ENCODE assay signal across 8 cellular contexts in the genomic region with DNA sequence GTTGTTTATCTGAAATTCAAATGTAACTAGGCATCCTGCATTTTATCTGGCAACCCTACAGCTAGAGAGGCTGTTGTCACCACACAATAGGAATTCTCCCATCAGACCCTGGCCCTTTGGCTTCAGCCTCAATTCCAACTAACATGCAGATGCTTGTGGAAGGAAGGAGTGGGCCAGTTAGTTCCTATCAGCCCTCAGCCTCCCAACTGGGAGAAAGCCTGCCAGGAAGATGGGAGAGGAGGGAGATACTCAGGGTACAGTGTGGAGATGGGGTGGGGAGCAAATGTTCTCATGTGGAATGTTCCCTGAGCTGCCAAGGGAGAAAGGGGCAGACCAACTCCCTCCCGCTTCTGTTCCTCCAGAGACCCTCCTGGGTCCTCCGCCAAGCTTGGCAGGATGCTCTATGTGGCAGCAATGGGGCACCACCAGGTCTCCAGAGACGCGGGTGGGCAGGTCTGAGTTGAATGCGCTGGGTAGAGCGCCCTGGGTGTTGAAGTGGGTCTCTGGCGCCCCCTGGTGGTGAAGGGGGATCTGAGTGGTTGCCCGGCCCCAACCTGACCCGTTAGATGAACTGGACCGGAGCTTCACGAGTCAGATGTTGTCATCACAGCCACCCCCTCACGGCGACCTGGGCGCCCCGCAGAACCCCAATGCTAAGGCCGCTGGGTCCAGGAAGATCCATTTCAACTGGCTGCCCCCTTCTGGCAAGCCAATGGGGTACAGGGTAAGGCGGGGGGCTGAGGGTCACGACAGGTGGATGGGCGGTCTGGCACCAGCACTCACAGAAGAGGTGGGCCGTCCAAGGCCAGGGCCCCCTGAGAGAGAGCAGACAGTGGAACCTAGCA. TPM values are rescaled to one million over a fixed set of nuclear protein-coding genes. Genes with fewer than 3 reads are reported as not detected.
A peak's percentile ranks its signal among the peaks of the same experiment; 100 is the strongest.
DNase-seq lines count a peak whose midpoint lies in the region; ATAC-seq and TF ChIP-seq lines count a peak whose summit lies in the region.

No MANE protein-coding gene starts in this region.

- no peak overlapping the region for H2BK120ac ChIP-seq in IMR-90 (ENCODE audit: low read depth, low read length)

- 0% methylated on average over 6 of the region's 20 CpGs; no CpG with 5 or more reads in 1 of the 2 experiments for WGBS in IMR-90 (ENCODE audit: extremely low coverage in 2 of 2, insufficient read length in 1 of 2), 2 experiments

- peak; percentile 73 for ATAC-seq in IMR-90 (ENCODE audit: low read depth)
- ATAC-seq in naive B cell (ENCODE audit: low read depth in 2 of 2), result peak; percentile 78 to 80
- no peak for ATAC-seq in GM18517 (IDR thresholded peaks at IDR 0.05; ENCODE audit: unreplicated experiment)

- H3K4me2 ChIP-seq in IMR-90 (ENCODE audit: low read depth, low read length) (peak overlapping the region; percentile 75), OCI-LY7 (ENCODE audit: low read length) (peak overlapping the region; percentile 50)

- no peaks in the 10 kb centered on the region for H3K9me2 ChIP-seq in OCI-LY7 (ENCODE audit: insufficient read depth, low read length)

- 0 out of 2 replicates have a peak overlapping the region, but pooled peaks have one; percentile 14 for H4K5ac ChIP-seq in IMR-90 (ENCODE audit: low read depth, low read length)

- peaks cover 14 to 24% (median 19%) of the 10 kb centered on the region in 3 donors for H3K4me1 Mint-ChIP-seq in naive B cell

- peaks cover 6% of the 10 kb centered on the region for H3K4me1 ChIP-seq in IMR-90 (ENCODE audit: control insufficient read depth, insufficient read depth, low read length)
- peaks cover 45% of the 10 kb centered on the region for H3K4me1 ChIP-seq in OCI-LY7 (ENCODE audit: insufficient read depth, low read length, poor library complexity, severe bottlenecking)

- H3K27ac Mint-ChIP-seq in naive B cell, result peak overlapping the region in 5 of 6 donors; percentile 8 to 90 (median 52)

- no peaks in the 10 kb centered on the region for H3K9me3 Mint-ChIP-seq in naive B cell

- H3K36me3 ChIP-seq in IMR-90 (ENCODE audit: control insufficient read depth, insufficient read depth, low read length), result no peaks in the 10 kb centered on the region
- H3K36me3 ChIP-seq in OCI-LY7 (ENCODE audit: insufficient read depth, low read length), result no peaks in the 10 kb centered on the region

- no peak overlapping the region for H3K4me3 ChIP-seq in IMR-90 (ENCODE audit: insufficient read depth, low read depth, low read length)
- H3K4me3 ChIP-seq in OCI-LY7 (ENCODE audit: low read depth, low read length, poor library complexity, severe bottlenecking), result no peak overlapping the region
- no peak overlapping the region for H3K4me3 ChIP-seq in epithelial cell of proximal tubule (ENCODE audit: low read depth, low read length)

- H3K9me3 ChIP-seq in IMR-90 (ENCODE audit: control insufficient read depth, insufficient read depth, low read length) (no peaks in the 10 kb centered on the region), OCI-LY7 (ENCODE audit: low read length) (no peaks in the 10 kb centered on the region)

- peak overlapping the region in 3 of 8 donors; percentile 9 to 44 (median 25) for H3K4me3 Mint-ChIP-seq in naive B cell

- POLR2A ChIA-PET in IMR-90 (lab: Charles Lee; ENCODE audit: unreplicated experiment), result no interaction called here
- POLR2A ChIA-PET in OCI-LY7 (lab: Charles Lee), result interaction anchor here (0.5 to 1.4 kb wide), 4 partner anchors 12 to 189 kb away, joined by 3 to 5 read pairs (median 4); a partner anchor contains a TSS

- TF ChIP-seq CTCF in IMR-90 (conservative IDR thresholded peaks at IDR 0.05; ENCODE audit: low read depth, low read length), result peak; percentile 87
- peak; percentile 100 for TF ChIP-seq CTCF in OCI-LY7 (conservative IDR thresholded peaks at IDR 0.05; ENCODE audit: low read length)
- peak; percentile 87 for TF ChIP-seq CTCF in epithelial cell of proximal tubule (conservative IDR thresholded peaks at IDR 0.05; ENCODE audit: low read depth, low read length)

- in situ Hi-C loops in IMR-90 (cut with MboI; ENCODE audit: low sequenced_read_pairs), result loop anchor here (5.0 to 10.0 kb wide), 3 partner anchors 77 to 325 kb away; a partner anchor contains a TSS

- H3K4ac ChIP-seq in IMR-90 (ENCODE audit: low read depth, low read length), result no peak overlapping the region

- TF ChIP-seq POLR2A in IMR-90 (IDR thresholded peaks at IDR 0.05; ENCODE audit: low read depth, low read length), result no peak

- no peak overlapping the region for H3K9ac ChIP-seq in IMR-90 (ENCODE audit: low read depth, low read length)

- H2AK9ac ChIP-seq in IMR-90 (replicated peaks; ENCODE audit: low read depth, low read length, poor library complexity), result peak overlapping the region; percentile 82

- H3K14ac ChIP-seq in IMR-90 (replicated peaks; ENCODE audit: low read depth, low read length), result no peak overlapping the region

- no peak overlapping the region for H4K91ac ChIP-seq in IMR-90 (ENCODE audit: insufficient read depth, low read depth, low read length)

- H3K56ac ChIP-seq in IMR-90 (ENCODE audit: extremely low read depth, insufficient read depth, low read length), result no peak overlapping the region

- dilution Hi-C loops in IMR-90 (cut with HindIII; ENCODE audit: low sequenced_read_pairs, unreplicated experiment), result no loop called here

- H2BK20ac ChIP-seq in IMR-90 (ENCODE audit: low read depth, low read length), result no peak overlapping the region

- H3K18ac ChIP-seq in IMR-90 (ENCODE audit: low read depth, low read length), result no peak overlapping the region

- no peaks in the 10 kb centered on the region for H3K36me3 Mint-ChIP-seq in naive B cell

- no peaks in the 10 kb centered on the region for H4K20me1 ChIP-seq in IMR-90 (ENCODE audit: insufficient read depth, low read length)
- H4K20me1 ChIP-seq in OCI-LY7 (ENCODE audit: insufficient read depth, low read length), result no peaks in the 10 kb centered on the region

- no peak overlapping the region for H3K23ac ChIP-seq in IMR-90 (ENCODE audit: low read depth, low read length)

- no peaks in the 10 kb centered on the region for H3K79me2 ChIP-seq in OCI-LY7 (ENCODE audit: insufficient read depth, low read depth, low read length)

- peak; percentile 82 for TF ChIP-seq RAD21 in IMR-90 (IDR thresholded peaks at IDR 0.05; ENCODE audit: low read length)

- DNase-seq in DMS53 treated with DMSO at 0.1 percent for 48 hours (lab: John Stamatoyannopoulos, UW; ENCODE audit: unreplicated experiment) (peak; percentile 60), IMR-90 (peak; percentile 52), OCI-LY7 (ENCODE audit: low spot score) (peak; percentile 92), activated T-cell treated with anti-CD3 and anti-CD28 coated beads for 24 hours (ENCODE audit: low read depth) (peak; percentile 80), epithelial cell of proximal tubule (ENCODE audit: low read depth) (no peak), naive B cell (peak; percentile 87)
- DNase-seq in stimulated activated CD8-positive, alpha-beta memory T cell treated with anti-CD3 and anti-CD28 coated beads, Interleukin-7, amount 100 ng/mL, for 24 hours (ENCODE audit: low read depth), result peak; percentile 91

- H3K27me3 ChIP-seq in IMR-90 (ENCODE audit: control insufficient read depth, insufficient read depth, low read length), result no peaks in the 10 kb centered on the region; the same call in 1 of the 2 replicates

- intact Hi-C loops in IMR-90 (cut with micrococcal nuclease), result loop anchor here (5.0 kb wide), 1 partner anchor 232 kb away; a partner anchor contains a TSS
- intact Hi-C loops in OCI-LY7 (cut with micrococcal nuclease; ENCODE audit: unreplicated experiment), result loop anchor here (1.0 to 5.0 kb wide), 5 partner anchors 98 to 322 kb away; a partner anchor contains a TSS

- no peaks in the 10 kb centered on the region for H3K79me1 ChIP-seq in IMR-90 (ENCODE audit: low read depth in 1 of 2, low read length in 2 of 2)

- no peak overlapping the region for H2BK5ac ChIP-seq in IMR-90 (ENCODE audit: low read depth, low read length, poor library complexity, severe bottlenecking)

- CTCF ChIA-PET in IMR-90 (lab: Yijun Ruan, JAX), result interaction anchor here (0.5 to 4.6 kb wide), 12 partner anchors 10 to 177 kb away, joined by 3 to 53 read pairs (median 4); a partner anchor contains a TSS
- CTCF ChIA-PET in OCI-LY7 (lab: Charles Lee; ENCODE audit: unreplicated experiment), result interaction anchor here (0.7 to 4.2 kb wide), 11 partner anchors 12 to 243 kb away, joined by 3 to 35 read pairs (median 5); a partner anchor contains a TSS

- H3K9me1 ChIP-seq in IMR-90 (ENCODE audit: insufficient read depth, low read length), result 0 out of 2 replicates have a peak, but pooled peaks cover 1% of the 10 kb centered on the region

- H3K27me3 Mint-ChIP-seq in naive B cell, result peaks cover 0 to 4% (median 0%) of the 10 kb centered on the region in 3 donors

- no peak overlapping the region for H2BK15ac ChIP-seq in IMR-90 (ENCODE audit: low read depth, low read length)

- no TSS peak for BruUV-seq in IMR-90 (replicated peaks; lab: Mats Ljungman, UMichigan)
- no TSS peak for BruUV-seq in OCI-LY7 (replicated peaks; lab: Mats Ljungman, UMichigan)

- H3K27ac ChIP-seq in IMR-90 (ENCODE audit: insufficient read depth, low read length) (no peak overlapping the region), OCI-LY7 (ENCODE audit: low read depth, low read length, poor library complexity, severe bottlenecking) (no peak overlapping the region)

- H2AFZ ChIP-seq in IMR-90 (replicated peaks; ENCODE audit: low read length, poor library complexity) (peak overlapping the region; percentile 96), OCI-LY7 (ENCODE audit: low read length) (peak overlapping the region; percentile 57)

- H2AK5ac ChIP-seq in IMR-90 (ENCODE audit: low read depth, low read length), result no peak overlapping the region

- peak overlapping the region in 1 of 2 experiments; percentile 78; a peak in 1 of 4 replicates for H4K8ac ChIP-seq in IMR-90 (ENCODE audit: low read depth in 2 of 2, low read length in 2 of 2)

RNA-seq across cellular contexts. Expression of a gene that starts 15.2 kb away (rescaled TPM):
- 18.9 and 21.9 TPM in 2 replicates for total RNA-seq in IMR-90 (2012; rRNA removed)
- 19.9 and 28.7 TPM in 2 replicates for polyA plus RNA-seq in IMR-90 (2012; rRNA removed)
- 34.6 and 48.4 TPM in 2 replicates for polyA plus RNA-seq in IMR-90 (2012; cell fraction: cytosol; rRNA removed)
- polyA plus RNA-seq in IMR-90 (2012; cell fraction: nucleus; rRNA removed; ENCODE audit: low replicate concordance), result 51.9 and 143 TPM in 2 replicates
- total RNA-seq in OCI-LY7 (2014; rRNA removed; shearing (Covaris generic)), result 88.2 and 99.4 TPM in 2 replicates
- 74.8 and 76.5 TPM in 2 replicates for total RNA-seq in OCI-LY7 (2022)
- total RNA-seq in epithelial cell of proximal tubule, result 44.3 and 48.2 TPM in 2 replicates
- 10 to 100 TPM in 4 of 6 donors, 1 to 10 TPM in 2; 8.3 to 21.9 (median 14.6) TPM for polyA plus RNA-seq in naive B cell (ENCODE audit: low read depth in 6 of 6)

RNA-seq across cellular contexts. Expression of a gene that starts 28.5 kb away (rescaled TPM):
- under 0.01 TPM in 1 of 2 replicates, not detected in the other for total RNA-seq in IMR-90 (2012; rRNA removed)
- polyA plus RNA-seq in IMR-90 (2012; rRNA removed), result 0.27 and 0.39 TPM in 2 replicates
- 0.04 and 0.36 TPM in 2 replicates for polyA plus RNA-seq in IMR-90 (2012; cell fraction: cytosol; rRNA removed)
- 0.63 and 1.5 TPM in 2 replicates for polyA plus RNA-seq in IMR-90 (2012; cell fraction: nucleus; rRNA removed; ENCODE audit: low replicate concordance)
- total RNA-seq in OCI-LY7 (2014; rRNA removed; shearing (Covaris generic)), result 0.66 and 2.0 TPM in 2 replicates
- total RNA-seq in OCI-LY7 (2022), result 1.9 and 3.9 TPM in 2 replicates
- 22.6 and 33.3 TPM in 2 replicates for total RNA-seq in epithelial cell of proximal tubule
- polyA plus RNA-seq in naive B cell (ENCODE audit: low read depth in 6 of 6), result 1 to 10 TPM in 2 of 6 donors, under 1 TPM in 2, not detected in 2; 0.67 to 1.6 (median 1.1) TPM

RNA-seq across cellular contexts. Expression of a gene that starts 34.8 kb away (rescaled TPM):
- total RNA-seq in IMR-90 (2012; rRNA removed), result 15.4 and 15.8 TPM in 2 replicates
- 16.9 and 17.3 TPM in 2 replicates for polyA plus RNA-seq in IMR-90 (2012; rRNA removed)
- polyA plus RNA-seq in IMR-90 (2012; cell fraction: cytosol; rRNA removed), result 14.3 and 21.3 TPM in 2 replicates
- polyA plus RNA-seq in IMR-90 (2012; cell fraction: nucleus; rRNA removed; ENCODE audit: low replicate concordance), result 35.1 and 41.8 TPM in 2 replicates
- 41.5 and 44.0 TPM in 2 replicates for total RNA-seq in OCI-LY7 (2014; rRNA removed; shearing (Covaris generic))
- total RNA-seq in OCI-LY7 (2022), result 67.6 and 77.3 TPM in 2 replicates
- total RNA-seq in epithelial cell of proximal tubule, result 19.4 and 20.3 TPM in 2 replicates
- 10 to 100 TPM; 31.1 to 50.1 (median 37.7) TPM for polyA plus RNA-seq in naive B cell (ENCODE audit: low read depth in 6 of 6)
